In genomic region chr1:79663916-79664315, GRCh38 we compare ENCODE assay signal across 33 cellular contexts.
DNase-seq lines count a peak whose midpoint lies in the region; ATAC-seq, FAIRE-seq and TF ChIP-seq lines count a peak whose summit lies in the region.
"Had no signal": no experiment of that assay in that cellular context is flagged by ENCODE, and none has a peak within 500 bp of the region (broad histone marks: within the 10 kb centered on the region; RNA-seq: fewer than 3 reads in every experiment).

No MANE protein-coding gene starts in this region.

- no peaks in the 10 kb centered on the region for H3K79me2 ChIP-seq in astrocyte (ENCODE audit: insufficient read depth, low read length)
- H3K79me2 ChIP-seq: parathyroid adenoma had no signal

- H4K20me1 ChIP-seq in astrocyte (ENCODE audit: insufficient read depth, low read length) = no peaks in the 10 kb centered on the region

- H3K4me3 Mint-ChIP-seq in astrocyte (ENCODE audit: unreplicated experiment) = no peak overlapping the region
- H3K4me3 Mint-ChIP-seq: activated T-helper 17 cell treated with anti-CD3 and anti-CD28 coated beads, Interleukin-2, amount 50 U/mL, for 72 hours; effector memory CD8-positive, alpha-beta T cell; natural killer cell treated with Interleukin-12 subunit alpha and Interleukin-12 subunit beta and Interleukin-15 and Interleukin-18, amount 100 ng/mL, for 72 hours; stimulated activated naive CD8-positive, alpha-beta T cell treated with anti-CD3 and anti-CD28 coated beads, Interleukin-15, Interleukin-2, amounts not matched to agents 100 ng/mL and 50 ng/mL, for 24 hours had no signal

- H3K4me2 ChIP-seq in astrocyte (ENCODE audit: low read length) = no peak overlapping the region

- peak overlapping the region; percentile 20 for H3K27ac Mint-ChIP-seq in astrocyte (ENCODE audit: unreplicated experiment)
- H3K27ac Mint-ChIP-seq: activated T-helper 17 cell treated with anti-CD3 and anti-CD28 coated beads, Interleukin-2, amount 50 U/mL, for 72 hours; effector memory CD8-positive, alpha-beta T cell; natural killer cell treated with Interleukin-12 subunit alpha and Interleukin-12 subunit beta and Interleukin-15 and Interleukin-18, amount 100 ng/mL, for 72 hours; stimulated activated naive CD8-positive, alpha-beta T cell treated with anti-CD3 and anti-CD28 coated beads, Interleukin-15, Interleukin-2, amounts not matched to agents 100 ng/mL and 50 ng/mL, for 24 hours had no signal

- DNase-seq in astrocyte (ENCODE audit: low read depth) (no peak), fibroblast of pulmonary artery (ENCODE audit: low read depth) (peak; percentile 11), renal cortical epithelial cell (ENCODE audit: low read depth) (peak; percentile 21), left ventricle myocardium superior (no peak), thyroid gland (no peak)
- DNase-seq in activated CD4-positive, alpha-beta T cell treated with anti-CD3 and anti-CD28 coated beads for 4 hours = no peak
- DNase-seq: activated naive CD4-positive, alpha-beta T cell treated with anti-CD3 and anti-CD28 coated beads, Interleukin-2, amount 50 U/mL, for 16 hours; C1 segment of cervical spinal cord; effector memory CD8-positive, alpha-beta T cell; erythroblast; GOT3; heart right ventricle; Kasumi-1; kidney glomerular epithelial cell; NCI-H1417 treated with DMSO at 0.1 percent for 48 hours; NCI-H2029 treated with DMSO at 0.1 percent for 48 hours; NCI-H526; Peyer's patch; SHP77; spleen; stimulated activated CD4-positive, alpha-beta T cell treated with anti-CD3 and anti-CD28 coated beads, Interleukin-2, amount 100 ng/mL, for 24 hours; T-helper 2 cell; testis had no signal

- H3K4me1 Mint-ChIP-seq in astrocyte (ENCODE audit: low read depth, unreplicated experiment) = peaks cover 15% of the 10 kb centered on the region
- H3K4me1 Mint-ChIP-seq: activated T-helper 17 cell treated with anti-CD3 and anti-CD28 coated beads, Interleukin-2, amount 50 U/mL, for 72 hours had no signal

- TF ChIP-seq CTCF in astrocyte (IDR thresholded peaks at IDR 0.05; ENCODE audit: insufficient read depth, low read depth, low read length) = no peak
- no peak for TF ChIP-seq CTCF in fibroblast of pulmonary artery (IDR thresholded peaks at IDR 0.05; ENCODE audit: low read length, missing control alignments)
- no peak for TF ChIP-seq CTCF in thyroid gland (IDR thresholded peaks at IDR 0.05)

- H3K4me3 ChIP-seq in HUES64 (ENCODE audit: low read length) (no peak overlapping the region), astrocyte (ENCODE audit: insufficient read depth, low read depth, low read length) (no peak overlapping the region), fibroblast of pulmonary artery (replicated peaks; ENCODE audit: low read depth, low read length) (no peak overlapping the region), thyroid gland (replicated peaks in 1 of 3) (no peak overlapping the region)
- H3K4me3 ChIP-seq: coronary artery, heart right ventricle, lung, Peyer's patch, right atrium auricular region, spleen, testis had no signal

- H2AFZ ChIP-seq in astrocyte (ENCODE audit: low read depth, low read length) = peak overlapping the region; percentile 24
- H2AFZ ChIP-seq: parathyroid adenoma had no signal

- H3K9me3 ChIP-seq in HUES64 (ENCODE audit: insufficient read depth, low read depth, low read length) (peaks cover 7% of the 10 kb centered on the region), astrocyte (ENCODE audit: insufficient read depth, low read depth, low read length) (no peaks in the 10 kb centered on the region), thyroid gland (no peaks in the 10 kb centered on the region)
- H3K9me3 ChIP-seq: Peyer's patch, right atrium auricular region, testis had no signal

- no peak overlapping the region for H3K9ac ChIP-seq in HUES64 (ENCODE audit: low read depth, low read length)
- H3K9ac ChIP-seq in astrocyte (ENCODE audit: low read length) = no peak overlapping the region
- H3K9ac ChIP-seq: parathyroid adenoma had no signal

- H3K36me3 ChIP-seq in HUES64 (ENCODE audit: insufficient read depth, low read length) = no peaks in the 10 kb centered on the region
- no peaks in the 10 kb centered on the region for H3K36me3 ChIP-seq in astrocyte (ENCODE audit: insufficient read depth, low read length)
- no peaks in the 10 kb centered on the region for H3K36me3 ChIP-seq in thyroid gland
- H3K36me3 ChIP-seq: heart right ventricle, Peyer's patch, right atrium auricular region, spleen had no signal

- H3K4me1 ChIP-seq in HUES64 (ENCODE audit: insufficient read depth, low read length) (peaks cover 10% of the 10 kb centered on the region; the same call in 1 of the 2 replicates), astrocyte (ENCODE audit: insufficient read depth, low read length) (no peaks in the 10 kb centered on the region), thyroid gland (no peaks in the 10 kb centered on the region)
- H3K4me1 ChIP-seq: foreskin keratinocyte, heart right ventricle, parathyroid adenoma, Peyer's patch, right atrium auricular region, spleen, testis had no signal

- peaks cover 2% of the 10 kb centered on the region for H3K9me3 Mint-ChIP-seq in astrocyte (ENCODE audit: unreplicated experiment)

- intact Hi-C loops in left ventricle myocardium superior (cut with micrococcal nuclease) (no loop called here), thyroid gland (cut with DNase I) (no loop called here)

- H3K36me3 Mint-ChIP-seq in astrocyte (ENCODE audit: low read depth, unreplicated experiment) = no peaks in the 10 kb centered on the region
- H3K36me3 Mint-ChIP-seq: natural killer cell treated with Interleukin-12 subunit alpha and Interleukin-12 subunit beta and Interleukin-15 and Interleukin-18, amount 100 ng/mL, for 72 hours had no signal

- no peak for FAIRE-seq in astrocyte (lab: Jason Lieb, UNC)

- no peaks in the 10 kb centered on the region for H3K27me3 ChIP-seq in HUES64 (ENCODE audit: insufficient read depth, low read length)
- H3K27me3 ChIP-seq in astrocyte (ENCODE audit: insufficient read depth, low read length) = no peaks in the 10 kb centered on the region
- H3K27me3 ChIP-seq in thyroid gland = no peaks in the 10 kb centered on the region
- H3K27me3 ChIP-seq: foreskin keratinocyte, heart right ventricle, Peyer's patch, right atrium auricular region, spleen, testis had no signal

- H3K27ac ChIP-seq in HUES64 (ENCODE audit: low read depth, low read length) = peak overlapping the region; percentile 51; the same call in 1 of the 2 replicates
- H3K27ac ChIP-seq in astrocyte (ENCODE audit: low read depth, low read length) = no peak overlapping the region
- no peak overlapping the region for H3K27ac ChIP-seq in thyroid gland
- H3K27ac ChIP-seq: coronary artery, foreskin keratinocyte, heart right ventricle, parathyroid adenoma, Peyer's patch, right atrium auricular region, spleen, testis had no signal

- no peak for ATAC-seq in left ventricle myocardium superior
- no peak for ATAC-seq in GM21825 (IDR thresholded peaks at IDR 0.05; ENCODE audit: unreplicated experiment)
- ATAC-seq: activated T-helper 17 cell treated with anti-CD3 and anti-CD28 coated beads, Interleukin-2, amount 50 U/mL, for 72 hours; effector memory CD8-positive, alpha-beta T cell; foreskin keratinocyte; heart right ventricle; natural killer cell treated with Interleukin-12 subunit alpha and Interleukin-12 subunit beta and Interleukin-15 and Interleukin-18, amount 100 ng/mL, for 72 hours had no signal

- no peak for TF ChIP-seq POLR2A in thyroid gland (IDR thresholded peaks at IDR 0.05)

- WGBS in HUES64 = 75% methylated on average over 2 of the region's 2 CpGs
- WGBS in thyroid gland, 2 donors = 31 to 50% methylated on average over 2 of the region's 2 CpGs

- no peaks in the 10 kb centered on the region for H3K27me3 Mint-ChIP-seq in astrocyte (ENCODE audit: low read depth, unreplicated experiment)
- H3K27me3 Mint-ChIP-seq: activated T-helper 17 cell treated with anti-CD3 and anti-CD28 coated beads, Interleukin-2, amount 50 U/mL, for 72 hours; effector memory CD8-positive, alpha-beta T cell; natural killer cell treated with Interleukin-12 subunit alpha and Interleukin-12 subunit beta and Interleukin-15 and Interleukin-18, amount 100 ng/mL, for 72 hours; stimulated activated naive CD8-positive, alpha-beta T cell treated with anti-CD3 and anti-CD28 coated beads, Interleukin-15, Interleukin-2, amounts not matched to agents 100 ng/mL and 50 ng/mL, for 24 hours had no signal

Comparison
In these comparisons a context has a peak if more than half of its experiments do, and no peak if none do; other contexts are left out.
1. DNase-seq: peak in fibroblast of pulmonary artery (single experiment) and renal cortical epithelial cell (single experiment); none in astrocyte (single experiment), left ventricle myocardium superior (single experiment), activated CD4-positive, alpha-beta T cell treated with anti-CD3 and anti-CD28 coated beads for 4 hours (0 of 2) and thyroid gland (0 of 2).